Comparison of ENCODE assay signal across 7 cellular contexts in the genomic region with DNA sequence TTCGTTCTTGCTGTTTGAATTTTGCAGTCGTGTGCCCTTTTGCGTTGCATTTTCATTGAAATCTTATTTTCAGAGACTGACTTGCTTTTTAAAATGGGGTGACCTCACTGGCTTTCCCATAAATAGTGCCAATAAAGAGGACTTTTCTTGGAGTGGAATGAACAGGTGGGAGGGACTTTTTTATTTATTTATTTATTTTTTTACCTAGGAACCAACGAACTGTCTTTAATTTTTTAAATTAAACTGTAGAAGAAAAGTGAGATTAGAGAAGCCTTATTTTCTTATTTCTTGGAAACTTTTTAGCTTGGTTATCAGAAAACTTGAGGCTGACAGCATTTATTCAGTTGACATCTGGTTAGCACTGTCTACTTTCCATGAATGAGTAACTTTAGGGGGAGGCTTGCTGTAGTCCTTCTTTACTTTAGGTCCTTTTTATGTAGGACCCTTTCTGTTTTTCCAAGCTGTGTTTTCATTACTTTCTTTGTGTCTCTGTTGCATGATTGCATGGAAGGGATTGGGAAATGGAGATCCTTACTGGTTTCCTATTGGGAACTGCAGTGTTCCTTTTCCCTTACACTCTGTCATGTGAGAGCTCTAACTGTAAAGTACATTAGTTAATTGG. TPM values are rescaled to one million over a fixed set of nuclear protein-coding genes. Genes with fewer than 3 reads are reported as not detected.
DNase-seq lines count a peak whose midpoint lies in the region; ATAC-seq and TF ChIP-seq lines count a peak whose summit lies in the region.

No MANE protein-coding gene starts in this region.

- CTCF ChIA-PET in WTC11 (lab: Charles Lee), result interaction anchor here (0.8 kb wide), 1 partner anchor 106 kb away, joined by 3 read pairs; no protein-coding TSS in a partner anchor

- ATAC-seq in WTC11 (no peak), sciatic nerve (no peak)
- ATAC-seq in stimulated activated naive B cell treated with anti-CD40 and anti-IgM and Interleukin-4, amounts not matched to agents 10 μg/mL and 1 μg/mL and 100 μg/mL, for 72 hours (replicated peaks), result no peak

- peaks cover 7% of the 10 kb centered on the region for H3K27me3 Mint-ChIP-seq in WTC11 (ENCODE audit: low read depth)
- no peaks in the 10 kb centered on the region for H3K27me3 Mint-ChIP-seq in stimulated activated naive B cell treated with anti-CD40 and anti-IgM and Interleukin-4, amounts not matched to agents 10 μg/mL and 1 μg/mL and 100 μg/mL, for 72 hours

- intact Hi-C loops in sciatic nerve (cut with DNase I), result no loop called here

- peaks cover 20% of the 10 kb centered on the region for H3K27me3 ChIP-seq in HAP-1 (ENCODE audit: low read depth)

- no peaks in the 10 kb centered on the region for H3K36me3 ChIP-seq in HAP-1 (replicated peaks)

- POLR2A ChIA-PET in WTC11 (lab: Charles Lee), result interaction anchor here (0.7 kb wide), 1 partner anchor 106 kb away, joined by 4 read pairs; no protein-coding TSS in a partner anchor

- peaks cover 5% of the 10 kb centered on the region for H3K9me3 Mint-ChIP-seq in WTC11
- no peaks in the 10 kb centered on the region for H3K9me3 Mint-ChIP-seq in stimulated activated naive B cell treated with anti-CD40 and anti-IgM and Interleukin-4, amounts not matched to agents 10 μg/mL and 1 μg/mL and 100 μg/mL, for 72 hours

- H3K4me3 ChIP-seq in HAP-1, result peak overlapping the region; percentile 49
- H3K4me3 ChIP-seq in iPS-11a (ENCODE audit: low read depth, low read length), result peak overlapping the region; percentile 74

- H3K36me3 Mint-ChIP-seq in WTC11, result peaks cover 6% of the 10 kb centered on the region; the same call in 1 of the 2 replicates
- no peaks in the 10 kb centered on the region for H3K36me3 Mint-ChIP-seq in stimulated activated naive B cell treated with anti-CD40 and anti-IgM and Interleukin-4, amounts not matched to agents 10 μg/mL and 1 μg/mL and 100 μg/mL, for 72 hours

- TF ChIP-seq CTCF in WTC11 (IDR thresholded peaks at IDR 0.05), result no peak

- no peaks in the 10 kb centered on the region for H3K9me3 ChIP-seq in HAP-1

- H3K27ac Mint-ChIP-seq in WTC11, result no peak overlapping the region
- H3K27ac Mint-ChIP-seq in stimulated activated naive B cell treated with anti-CD40 and anti-IgM and Interleukin-4, amounts not matched to agents 10 μg/mL and 1 μg/mL and 100 μg/mL, for 72 hours, result peak overlapping the region; percentile 95

- DNase-seq in HAP-1 (ENCODE audit: low spot score in 2 of 2) (no peak), WTC11 (ENCODE audit: low spot score) (no peak), sciatic nerve (ENCODE audit: low spot score) (no peak), SW 1271 (lab: John Stamatoyannopoulos, UW) (no peak), 8988T (no peak)
- DNase-seq in stimulated activated naive B cell treated with anti-CD40 and anti-IgM and Interleukin-4, amounts not matched to agents 10 μg/mL and 1 μg/mL and 100 μg/mL, for 72 hours, result no peak

- peaks cover 47% of the 10 kb centered on the region for H3K4me1 Mint-ChIP-seq in WTC11
- peaks cover 16 to 29% of the 10 kb centered on the region in 2 donors for H3K4me1 Mint-ChIP-seq in stimulated activated naive B cell treated with anti-CD40 and anti-IgM and Interleukin-4, amounts not matched to agents 10 μg/mL and 1 μg/mL and 100 μg/mL, for 72 hours

- in situ Hi-C loops in HAP-1 (cut with MboI; ENCODE audit: low sequenced_read_pairs), result no loop called here

- H3K4me1 ChIP-seq in HAP-1, result peaks cover 21% of the 10 kb centered on the region

- H3K4me3 Mint-ChIP-seq in WTC11, result peak overlapping the region; percentile 99
- H3K4me3 Mint-ChIP-seq in stimulated activated naive B cell treated with anti-CD40 and anti-IgM and Interleukin-4, amounts not matched to agents 10 μg/mL and 1 μg/mL and 100 μg/mL, for 72 hours, result peak overlapping the region; percentile 95 to 99

TF ChIP-seq in WTC11, 78 proteins besides CTCF, POLR2A, EP300 and RAD21 (continues in another document):
- TF ChIP-seq, protein P1, sequence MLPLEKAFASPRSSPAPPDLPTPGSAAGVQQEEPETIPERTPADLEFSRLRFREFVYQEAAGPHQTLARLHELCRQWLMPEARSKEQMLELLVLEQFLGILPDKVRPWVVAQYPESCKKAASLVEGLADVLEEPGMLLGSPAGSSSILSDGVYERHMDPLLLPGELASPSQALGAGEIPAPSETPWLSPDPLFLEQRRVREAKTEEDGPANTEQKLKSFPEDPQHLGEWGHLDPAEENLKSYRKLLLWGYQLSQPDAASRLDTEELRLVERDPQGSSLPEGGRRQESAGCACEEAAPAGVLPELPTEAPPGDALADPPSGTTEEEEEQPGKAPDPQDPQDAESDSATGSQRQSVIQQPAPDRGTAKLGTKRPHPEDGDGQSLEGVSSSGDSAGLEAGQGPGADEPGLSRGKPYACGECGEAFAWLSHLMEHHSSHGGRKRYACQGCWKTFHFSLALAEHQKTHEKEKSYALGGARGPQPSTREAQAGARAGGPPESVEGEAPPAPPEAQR (CRISPR knock-in tag; IDR thresholded peaks at IDR 0.05), result no peak
- TF ChIP-seq, protein P2, sequence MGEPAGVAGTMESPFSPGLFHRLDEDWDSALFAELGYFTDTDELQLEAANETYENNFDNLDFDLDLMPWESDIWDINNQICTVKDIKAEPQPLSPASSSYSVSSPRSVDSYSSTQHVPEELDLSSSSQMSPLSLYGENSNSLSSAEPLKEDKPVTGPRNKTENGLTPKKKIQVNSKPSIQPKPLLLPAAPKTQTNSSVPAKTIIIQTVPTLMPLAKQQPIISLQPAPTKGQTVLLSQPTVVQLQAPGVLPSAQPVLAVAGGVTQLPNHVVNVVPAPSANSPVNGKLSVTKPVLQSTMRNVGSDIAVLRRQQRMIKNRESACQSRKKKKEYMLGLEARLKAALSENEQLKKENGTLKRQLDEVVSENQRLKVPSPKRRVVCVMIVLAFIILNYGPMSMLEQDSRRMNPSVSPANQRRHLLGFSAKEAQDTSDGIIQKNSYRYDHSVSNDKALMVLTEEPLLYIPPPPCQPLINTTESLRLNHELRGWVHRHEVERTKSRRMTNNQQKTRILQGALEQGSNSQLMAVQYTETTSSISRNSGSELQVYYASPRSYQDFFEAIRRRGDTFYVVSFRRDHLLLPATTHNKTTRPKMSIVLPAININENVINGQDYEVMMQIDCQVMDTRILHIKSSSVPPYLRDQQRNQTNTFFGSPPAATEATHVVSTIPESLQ (CRISPR knock-in tag; IDR thresholded peaks at IDR 0.05), result no peak
- TF ChIP-seq JAZF1 (CRISPR knock-in tag; IDR thresholded peaks at IDR 0.05) (no peak), PRRX2 (CRISPR knock-in tag; IDR thresholded peaks at IDR 0.05) (no peak), TEAD4 (CRISPR knock-in tag; IDR thresholded peaks at IDR 0.05) (no peak), E2F1 (CRISPR knock-in tag; IDR thresholded peaks at IDR 0.05) (no peak), ZNF232 (CRISPR knock-in tag; IDR thresholded peaks at IDR 0.05) (no peak), MLX (CRISPR knock-in tag; IDR thresholded peaks at IDR 0.05) (no peak), TCF7 (CRISPR knock-in tag; IDR thresholded peaks at IDR 0.05; ENCODE audit: low read depth) (no peak), KAT7 (CRISPR knock-in tag; IDR thresholded peaks at IDR 0.05; ENCODE audit: borderline replicate concordance) (no peak), RORB (CRISPR knock-in tag; IDR thresholded peaks at IDR 0.05) (no peak), FOXK1 (CRISPR knock-in tag; IDR thresholded peaks at IDR 0.05) (no peak), NFYB (CRISPR knock-in tag; conservative IDR thresholded peaks at IDR 0.05; ENCODE audit: low read depth) (no peak)
- TF ChIP-seq, protein P3, sequence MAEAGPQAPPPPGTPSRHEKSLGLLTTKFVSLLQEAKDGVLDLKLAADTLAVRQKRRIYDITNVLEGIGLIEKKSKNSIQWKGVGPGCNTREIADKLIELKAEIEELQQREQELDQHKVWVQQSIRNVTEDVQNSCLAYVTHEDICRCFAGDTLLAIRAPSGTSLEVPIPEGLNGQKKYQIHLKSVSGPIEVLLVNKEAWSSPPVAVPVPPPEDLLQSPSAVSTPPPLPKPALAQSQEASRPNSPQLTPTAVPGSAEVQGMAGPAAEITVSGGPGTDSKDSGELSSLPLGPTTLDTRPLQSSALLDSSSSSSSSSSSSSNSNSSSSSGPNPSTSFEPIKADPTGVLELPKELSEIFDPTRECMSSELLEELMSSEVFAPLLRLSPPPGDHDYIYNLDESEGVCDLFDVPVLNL (CRISPR knock-in tag; IDR thresholded peaks at IDR 0.05; ENCODE audit: borderline replicate concordance, low read depth), result no peak
- TF ChIP-seq, protein P4, sequence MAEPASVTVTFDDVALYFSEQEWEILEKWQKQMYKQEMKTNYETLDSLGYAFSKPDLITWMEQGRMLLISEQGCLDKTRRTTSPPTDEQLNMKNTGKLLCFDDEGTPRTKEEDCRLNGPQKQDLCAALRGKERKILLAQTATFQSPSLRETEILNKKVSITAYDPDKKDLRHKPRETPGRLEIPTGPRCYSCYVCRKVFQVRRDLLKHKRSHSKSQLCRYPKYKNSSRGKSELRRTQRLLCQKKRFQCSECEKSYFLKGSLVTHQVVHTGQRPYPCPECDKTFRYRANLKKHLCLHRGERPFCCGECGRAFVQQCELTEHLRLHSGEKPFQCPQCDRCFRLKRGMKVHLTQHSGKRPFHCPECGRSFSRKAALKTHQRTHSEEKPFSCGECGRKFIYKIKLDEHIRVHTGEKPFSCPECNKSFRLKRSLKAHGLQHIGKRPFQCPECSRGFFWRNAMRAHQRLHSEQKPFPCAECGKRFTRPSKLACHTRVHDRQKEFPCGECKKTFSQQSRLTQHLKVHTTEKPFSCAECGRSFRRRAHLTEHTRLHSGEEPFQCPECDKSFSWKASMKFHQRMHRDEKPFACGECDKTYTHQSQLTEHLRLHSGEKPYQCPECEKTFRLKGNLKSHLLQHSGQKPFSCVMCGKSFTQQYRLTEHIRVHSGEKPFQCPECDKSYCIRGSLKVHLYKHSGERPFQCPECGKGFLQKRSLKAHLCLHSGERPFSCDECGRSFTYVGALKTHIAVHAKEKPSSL (CRISPR knock-in tag; conservative IDR thresholded peaks at IDR 0.05), result no peak

RNA-seq across cellular contexts. Expression of gene SLAIN1, which starts 1.7 kb away (rescaled TPM):
- total RNA-seq in WTC11 (2021), result 29.7 to 33.1 TPM (median 32.0 TPM) in 3 replicates
- 10.1 TPM for total RNA-seq in sciatic nerve
